9 cellular contexts compared by ENCODE assay signal in genomic region chr18:59249186-59249774, GRCh38. TPM values are rescaled to one million over a fixed set of nuclear protein-coding genes. Genes with fewer than 3 reads are reported as not detected.
DNase-seq lines count a peak whose midpoint lies in the region; ATAC-seq, FAIRE-seq and TF ChIP-seq lines count a peak whose summit lies in the region.
"Had no signal": no experiment of that assay in that cellular context is flagged by ENCODE, and none has a peak within 500 bp of the region (broad histone marks: within the 10 kb centered on the region; RNA-seq: fewer than 3 reads in every experiment).

No MANE protein-coding gene starts in this region.

- H3K9ac ChIP-seq in adipocyte (ENCODE audit: low read length) = no peak overlapping the region

- H3K36me3 ChIP-seq in HEK293 (ENCODE audit: control insufficient read depth in 2 of 2, insufficient read depth in 1 of 2, low read length in 2 of 2) (no peaks in the 10 kb centered on the region), adipocyte (ENCODE audit: control insufficient read depth, insufficient read depth, low read length, severe bottlenecking) (no peaks in the 10 kb centered on the region), right atrium auricular region (no peaks in the 10 kb centered on the region), small intestine (ENCODE audit: control insufficient read depth in 2 of 2, insufficient read depth in 2 of 2, low read length in 2 of 2) (no peaks in the 10 kb centered on the region)

- no peaks in the 10 kb centered on the region for H3K9me3 ChIP-seq in HEK293 (ENCODE audit: control insufficient read depth, insufficient read depth, low read depth, low read length)
- peaks cover 4% of the 10 kb centered on the region for H3K9me3 ChIP-seq in adipocyte (ENCODE audit: control insufficient read depth, low read length)
- H3K9me3 ChIP-seq in right atrium auricular region = no peaks in the 10 kb centered on the region
- no peaks in the 10 kb centered on the region for H3K9me3 ChIP-seq in small intestine (ENCODE audit: control insufficient read depth, low read depth)

- no peak overlapping the region for H3K4me3 ChIP-seq in HEK293 (ENCODE audit: low read depth, low read length)
- no peak overlapping the region for H3K4me3 ChIP-seq in adipocyte (ENCODE audit: low read length)
- no peak overlapping the region for H3K4me3 ChIP-seq in right atrium auricular region
- H3K4me3 ChIP-seq in small intestine (ENCODE audit: low read depth in 1 of 2, low read length in 2 of 2) = no peak overlapping the region

- H3K4me1 ChIP-seq in HEK293 (ENCODE audit: control insufficient read depth, insufficient read depth, low read length) (no peaks in the 10 kb centered on the region; the same call in 1 of the 2 replicates), adipocyte (ENCODE audit: control insufficient read depth, insufficient read depth, low read length) (peaks cover 4% of the 10 kb centered on the region), right atrium auricular region (no peaks in the 10 kb centered on the region), small intestine (ENCODE audit: control insufficient read depth in 2 of 2, insufficient read depth in 1 of 2, low read depth in 1 of 2, low read length in 1 of 2) (no peaks in the 10 kb centered on the region)

- H3K27me3 ChIP-seq in adipocyte (replicated peaks; ENCODE audit: control insufficient read depth, insufficient read depth, low read length) = peaks cover 68% of the 10 kb centered on the region
- H3K27me3 ChIP-seq in right atrium auricular region = no peaks in the 10 kb centered on the region
- peaks cover 0 to 5% of the 10 kb centered on the region in 2 donors for H3K27me3 ChIP-seq in small intestine (ENCODE audit: control insufficient read depth in 2 of 2, insufficient read depth in 2 of 2, low read length in 2 of 2)

- FAIRE-seq in small intestine (lab: Jason Lieb, UNC) = no peak

- POLR2A ChIA-PET in HEK293 (lab: Yijun Ruan, JAX) = interaction anchor here (1.2 kb wide), 1 partner anchor 153 kb away, joined by 7 read pairs; no protein-coding TSS in a partner anchor

- no peak for ATAC-seq in GM19395 (IDR thresholded peaks at IDR 0.05; ENCODE audit: unreplicated experiment)

- peak; percentile 48; the same call in 1 of the 2 replicates for TF ChIP-seq CTCF in HEK293 (tag by site-specific recombination; IDR thresholded peaks at IDR 0.05)
- TF ChIP-seq CTCF in right atrium auricular region (IDR thresholded peaks at IDR 0.05) = peak; percentile 58 to 73

- CTCF ChIA-PET in HEK293 (lab: Yijun Ruan, JAX) = interaction anchor here (0.5 to 5.3 kb wide), 71 partner anchors 9 to 1716 kb away, joined by 3 to 218 read pairs (median 4); partner anchors contain the start of gene RAX

- 20 to 24% (median 22%) methylated on average over 5 of the region's 5 CpGs for WGBS in small intestine, 3 donors

- DNase-seq in DMS153 (lab: John Stamatoyannopoulos, UW) (peak; percentile 84), NCI-H2196 treated with DMSO at 0.1 percent for 48 hours (lab: John Stamatoyannopoulos, UW; ENCODE audit: unreplicated experiment) (peak; percentile 77), adipocyte (ENCODE audit: low read depth) (peak; percentile 96), right atrium auricular region (ENCODE audit: low spot score) (no peak), small intestine (peak; percentile 56), activated gamma-delta T cell (lab: John Stamatoyannopoulos, UW) (no peak)

- H3K27ac ChIP-seq in HEK293 (ENCODE audit: extremely low read depth, low read depth, low read length) (no peak overlapping the region), right atrium auricular region (no peak overlapping the region), small intestine (ENCODE audit: low read depth in 1 of 2, low read length in 1 of 2) (no peak overlapping the region)

TF ChIP-seq in HEK293, 187 proteins besides CTCF, POLR2A, EP300 and RAD21:
- TF ChIP-seq ZNF214 (tag by site-specific recombination; IDR thresholded peaks at IDR 0.05; ENCODE audit: borderline replicate concordance) = no peak
- TF ChIP-seq EGR2 (tag by site-specific recombination; IDR thresholded peaks at IDR 0.05; ENCODE audit: low read depth) = no peak
- TF ChIP-seq ZNF654 (tag by site-specific recombination; IDR thresholded peaks at IDR 0.05; ENCODE audit: low read depth) = peak; percentile 81
- no peak for TF ChIP-seq ZNF302 (tag by site-specific recombination; IDR thresholded peaks at IDR 0.05; ENCODE audit: low read depth)
- no peak for TF ChIP-seq ZNF518A (tag by site-specific recombination; conservative IDR thresholded peaks at IDR 0.05; ENCODE audit: low read depth)
- TF ChIP-seq ZBTB48 (tag by site-specific recombination; IDR thresholded peaks at IDR 0.05) = no peak
TF ChIP-seq in HEK293: peak in this region for 1.

RNA-seq across cellular contexts. Expression of gene RAX, which starts 24.0 kb away (rescaled TPM):
- not detected for total RNA-seq in right atrium auricular region
- polyA plus RNA-seq in small intestine = under 1 TPM in 1 of 3 donors, not detected in 2; 0.01 TPM
- total RNA-seq: skeletal muscle tissue had no signal

RNA-seq across cellular contexts. Expression of gene GRP, which starts 29.3 kb away (rescaled TPM):
- not detected for total RNA-seq in right atrium auricular region
- under 1 TPM in 1 of 3 donors, not detected in 2; 0.18 TPM for polyA plus RNA-seq in small intestine
- total RNA-seq: skeletal muscle tissue had no signal

Comparison
In these comparisons a context has a peak if more than half of its experiments do, and no peak if none do; other contexts are left out.
1. DNase-seq: peak in DMS153 (single experiment), NCI-H2196 treated with DMSO at 0.1 percent for 48 hours (single experiment), adipocyte (single experiment) and small intestine (single experiment); none in right atrium auricular region (single experiment) and activated gamma-delta T cell (single experiment).